ENCODE assay signal across 13 cellular contexts in genomic region chr6:137750284-137750683, GRCh38.
"Had no signal": no experiment of that assay in that cellular context is flagged by ENCODE, and none has a peak within 500 bp of the region (broad histone marks: within the 10 kb centered on the region; RNA-seq: fewer than 3 reads in every experiment).

No MANE protein-coding gene starts in this region.

- H3K27ac ChIP-seq: neutrophil, parathyroid adenoma, sigmoid colon, transverse colon, vagina had no signal

- DNase-seq: activated CD4-positive, alpha-beta T cell treated with anti-CD3 and anti-CD28 coated beads, Interleukin-2, amount 50 U/mL, for 4 hours; activated gamma-delta T cell treated with Interleukin-2 at 50 U/mL for 16 hours; adrenal gland; effector CD4-positive, alpha-beta T cell; sigmoid colon; stimulated activated CD4-positive, alpha-beta T cell treated with anti-CD3 and anti-CD28 coated beads, Interleukin-2, amount 100 ng/mL, for 24 hours; stimulated activated naive CD4-positive, alpha-beta T cell treated with Interleukin-2 at 50 U/mL for 16 hours; T-helper 2 cell; transverse colon had no signal

- ATAC-seq: activated naive CD4-positive, alpha-beta T cell treated with anti-CD3 and anti-CD28 coated beads, Interleukin-2, amount 50 U/mL, for 72 hours had no signal

- H3K36me3 ChIP-seq: adrenal gland, neutrophil, sigmoid colon, transverse colon, vagina had no signal

- H3K27me3 ChIP-seq: adrenal gland, neutrophil, sigmoid colon, transverse colon, vagina had no signal

- H2AFZ ChIP-seq: parathyroid adenoma had no signal

- H3K9ac ChIP-seq: parathyroid adenoma had no signal

- H3K4me1 ChIP-seq: parathyroid adenoma, sigmoid colon, vagina had no signal

- H3K9me3 ChIP-seq: adrenal gland, neutrophil, sigmoid colon, transverse colon, vagina had no signal

- H3K4me3 ChIP-seq: adrenal gland, sigmoid colon, transverse colon, vagina had no signal
